In genomic region chr16:87410958-87411357, GRCh38 we compare ENCODE assay signal across 31 cellular contexts. TPM values are rescaled to one million over a fixed set of nuclear protein-coding genes. Genes with fewer than 3 reads are reported as not detected.
DNase-seq lines count a peak whose midpoint lies in the region; ATAC-seq and TF ChIP-seq lines count a peak whose summit lies in the region.
"Had no signal": no experiment of that assay in that cellular context is flagged by ENCODE, and none has a peak within 500 bp of the region (broad histone marks: within the 10 kb centered on the region; RNA-seq: fewer than 3 reads in every experiment).

No MANE protein-coding gene starts in this region.

- no peak for ATAC-seq in HG02678 (IDR thresholded peaks at IDR 0.05; ENCODE audit: unreplicated experiment)
- ATAC-seq: activated CD4-positive, alpha-beta T cell treated with anti-CD3 and anti-CD28 coated beads for 36 hours; activated CD8-positive, alpha-beta T cell treated with anti-CD3 and anti-CD28 coated beads for 36 hours; naive thymus-derived CD4-positive, alpha-beta T cell; Right ventricle myocardium inferior; SK-N-SH treated with all-trans-retinoic acid at 6 μM for 48 hours; stimulated activated memory B cell treated with anti-CD40 and anti-IgM and Interleukin-4, amounts not matched to agents 10 μg/mL and 1 μg/mL and 100 μg/mL, for 72 hours had no signal

- CTCF ChIA-PET in AG04450 (lab: Charles Lee): interaction anchor here (0.5 kb wide), 1 partner anchor 177 kb away, joined by 3 read pairs; no protein-coding TSS in a partner anchor

- H3K36me3 ChIP-seq in H7 (replicated peaks; ENCODE audit: control insufficient read depth, insufficient read depth, low read length) (peaks cover 11% of the 10 kb centered on the region), esophagus muscularis mucosa (peaks cover 50 to 100% (median 87%) of the 10 kb centered on the region in 4 donors)

- H3K4me1 ChIP-seq in esophagus muscularis mucosa: no peaks in the 10 kb centered on the region
- H3K4me1 ChIP-seq: BLaER1 treated with 17β-estradiol and CSF1 and Interleukin-3, amounts not matched to agents 10 nM and 100 nM; colonic mucosa had no signal

- no peak for TF ChIP-seq EP300 in esophagus muscularis mucosa (IDR thresholded peaks at IDR 0.05)

- no peak for DNase-seq in AG04450 (ENCODE audit: low read depth, low spot score)
- DNase-seq in H7: peak; percentile 77
- no peak for DNase-seq in choroid plexus epithelial cell (ENCODE audit: low read depth)
- peak; percentile 62 for DNase-seq in mesenteric fat pad (ENCODE audit: low spot score)
- no peak for DNase-seq in esophagus muscularis mucosa (ENCODE audit: extremely low spot score)
- no peak for DNase-seq in CD1c-positive myeloid dendritic cell (ENCODE audit: extremely low spot score)
- DNase-seq in DMS153 (lab: John Stamatoyannopoulos, UW): no peak
- DNase-seq: activated CD4-positive, alpha-beta T cell treated with anti-CD3 and anti-CD28 coated beads for 36 hours; activated CD8-positive, alpha-beta memory T cell treated with anti-CD3 and anti-CD28 coated beads, Interleukin-2, amount 50 U/mL, for 48 hours; activated CD8-positive, alpha-beta T cell treated with anti-CD3 and anti-CD28 coated beads for 36 hours; amniotic stem cell; colonic mucosa; COR-L47; effector CD4-positive, alpha-beta T cell; GDM1; islet precursor cell; Karpas-422; midbrain; naive thymus-derived CD4-positive, alpha-beta T cell; NCI-H1417 treated with DMSO at 0.1 percent for 48 hours; NCI-H2081; NCI-H526 treated with DMSO at 0.1 percent for 48 hours; nucleus accumbens; PC-9 had no signal

- H3K27ac ChIP-seq in AG04450 (ENCODE audit: low read depth, low read length) (no peak overlapping the region), esophagus muscularis mucosa (replicated peaks in 1 of 4) (no peak overlapping the region)
- H3K27ac ChIP-seq: BLaER1 treated with 17β-estradiol and CSF1 and Interleukin-3, amounts not matched to agents 10 nM and 100 nM; colonic mucosa; epithelial cell of prostate; PC-9; upper lobe of left lung had no signal

- H3K4me3 ChIP-seq in AG04450 (ENCODE audit: low read depth, low read length) (no peak overlapping the region), H7 (ENCODE audit: insufficient read depth, low read depth, low read length) (no peak overlapping the region), choroid plexus epithelial cell (ENCODE audit: low read depth, low read length) (no peak overlapping the region), esophagus muscularis mucosa (no peak overlapping the region)
- H3K4me3 ChIP-seq: BLaER1 treated with 17β-estradiol and CSF1 and Interleukin-3, amounts not matched to agents 10 nM and 100 nM; colonic mucosa; PC-9; upper lobe of left lung had no signal

- intact Hi-C loops in esophagus muscularis mucosa (cut with DNase I): loop anchor here (5.0 kb wide), 1 partner anchor 226 kb away; no protein-coding TSS in a partner anchor

- TF ChIP-seq CTCF in AG04450 (IDR thresholded peaks at IDR 0.05; ENCODE audit: low read depth, low read length) (0 out of 2 replicates have a peak, but pooled peaks have one; percentile 4), choroid plexus epithelial cell (conservative IDR thresholded peaks at IDR 0.05; ENCODE audit: low read depth, low read length) (peak; percentile 30), esophagus muscularis mucosa (IDR thresholded peaks at IDR 0.05) (no peak)

- 91% methylated on average over 9 of the region's 13 CpGs for WGBS in esophagus muscularis mucosa

- H3K27me3 ChIP-seq in AG04450 (ENCODE audit: control insufficient read depth, insufficient read depth, low read length) (no peaks in the 10 kb centered on the region), H7 (ENCODE audit: control insufficient read depth, insufficient read depth, low read length) (no peaks in the 10 kb centered on the region), esophagus muscularis mucosa (no peaks in the 10 kb centered on the region)
- H3K27me3 ChIP-seq: BLaER1 treated with 17β-estradiol and CSF1 and Interleukin-3, amounts not matched to agents 10 nM and 100 nM; colonic mucosa; upper lobe of left lung had no signal

- H3K9me3 ChIP-seq in AG04450 (ENCODE audit: control insufficient read depth, insufficient read depth, low read length): no peaks in the 10 kb centered on the region; the same call in 1 of the 2 replicates
- no peaks in the 10 kb centered on the region for H3K9me3 ChIP-seq in esophagus muscularis mucosa
- H3K9me3 ChIP-seq: BLaER1 treated with 17β-estradiol and CSF1 and Interleukin-3, amounts not matched to agents 10 nM and 100 nM; colonic mucosa; upper lobe of left lung had no signal

- no peak for TF ChIP-seq POLR2A in esophagus muscularis mucosa (IDR thresholded peaks at IDR 0.05; ENCODE audit: low read depth)

- POLR2A ChIA-PET in AG04450 (lab: Yijun Ruan, JAX): no interaction called here

RNA-seq across cellular contexts. Expression of gene MAP1LC3B, which starts 18.8 kb away (rescaled TPM):
- polyA plus RNA-seq in AG04450 (2011; rRNA removed): 70.1 and 77.9 TPM in 2 replicates
- 24.0 and 33.4 TPM in 2 replicates for polyA minus RNA-seq in AG04450 (2011; rRNA and poly(A)+ RNA removed)
- total RNA-seq in H7 (2014; rRNA removed; shearing (Covaris generic)): 15.8 and 20.1 TPM in 2 replicates
- total RNA-seq in mesenteric fat pad (78.6 TPM), esophagus muscularis mucosa (10 to 100 TPM; 49.4 to 70.6 (median 57.9) TPM)

RNA-seq across cellular contexts. Expression of gene FBXO31, which starts 27.4 kb away (rescaled TPM):
- polyA plus RNA-seq in AG04450 (2011; rRNA removed): 16.3 and 18.2 TPM in 2 replicates
- polyA minus RNA-seq in AG04450 (2011; rRNA and poly(A)+ RNA removed): 25.3 and 36.4 TPM in 2 replicates
- total RNA-seq in H7 (2014; rRNA removed; shearing (Covaris generic)): 24.4 and 27.6 TPM in 2 replicates
- total RNA-seq in mesenteric fat pad: 66.9 TPM
- total RNA-seq in esophagus muscularis mucosa: 100 to 1,000 TPM in 2 of 4 donors, 10 to 100 TPM in 2; 68.8 to 173 (median 102) TPM

Comparison
In these comparisons a context has a peak if more than half of its experiments do, and no peak if none do; other contexts are left out.
1. DNase-seq: peak in H7 (single experiment) and mesenteric fat pad (single experiment); none in AG04450 (single experiment), choroid plexus epithelial cell (single experiment), esophagus muscularis mucosa (single experiment), CD1c-positive myeloid dendritic cell (single experiment) and DMS153 (single experiment).
2. CTCF ChIP-seq: peak in AG04450 (single experiment) and choroid plexus epithelial cell (single experiment); none in esophagus muscularis mucosa (0 of 3).